In the genomic region with DNA sequence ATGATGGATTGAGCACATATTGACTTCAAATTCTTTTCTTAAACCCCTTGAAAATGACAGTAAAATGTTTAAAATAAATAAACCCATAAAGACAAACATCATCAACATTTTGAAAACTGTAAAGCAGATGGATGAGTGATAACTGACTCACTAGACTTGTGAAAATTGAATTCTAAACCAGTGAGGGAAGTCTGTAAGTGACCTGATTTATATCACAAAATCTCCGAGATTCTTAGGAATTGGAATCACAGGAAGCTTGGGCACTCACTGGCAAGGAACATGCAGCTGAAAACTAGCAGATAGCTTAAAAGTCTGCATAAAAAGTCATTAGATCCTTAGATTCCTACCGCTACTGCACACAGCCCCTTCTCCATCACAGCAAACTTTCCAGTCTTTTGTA, we compare ENCODE assay signal across 19 cellular contexts.
"Had no signal": no experiment of that assay in that cellular context is flagged by ENCODE, and none has a peak within 500 bp of the region (broad histone marks: within the 10 kb centered on the region; RNA-seq: fewer than 3 reads in every experiment).

No MANE protein-coding gene starts in this region.

- H3K4me3 ChIP-seq: breast epithelium, colonic mucosa, dorsolateral prefrontal cortex, heart right ventricle, prostate gland, tibial artery had no signal

- H3K9me3 ChIP-seq: breast epithelium, colonic mucosa, prostate gland, tibial artery had no signal

- H3K4me1 ChIP-seq: breast epithelium, colonic mucosa, prostate gland had no signal

- H3K27me3 ChIP-seq: breast epithelium, colonic mucosa, dorsolateral prefrontal cortex, heart right ventricle, tibial artery had no signal

- H3K36me3 ChIP-seq: breast epithelium, colonic mucosa, heart right ventricle, prostate gland, tibial artery had no signal

- ATAC-seq: effector memory CD8-positive, alpha-beta T cell; esophagus mucosa; heart right ventricle; left cardiac atrium; natural killer cell had no signal

- FAIRE-seq: endothelial cell of umbilical vein, TTC549 had no signal

- DNase-seq: activated naive CD4-positive, alpha-beta T cell treated with Interleukin-2 at 50 U/mL for 16 hours; activated naive CD8-positive, alpha-beta T cell treated with anti-CD3 and anti-CD28 coated beads for 36 hours; activated T-cell treated with anti-CD3 and anti-CD28 coated beads, Interleukin-2, amount 50 U/mL, for 1 hour; colonic mucosa; dorsolateral prefrontal cortex; effector memory CD8-positive, alpha-beta T cell; heart right ventricle; islet precursor cell; left cardiac atrium; midbrain; natural killer cell; stimulated activated CD4-positive, alpha-beta T cell treated with anti-CD3 and anti-CD28 coated beads, Interleukin-12 subunit alpha, Interleukin-12 subunit beta, amount 100 ng/mL, for 4 hours; stimulated activated CD4-positive, alpha-beta T cell treated with anti-CD3 and anti-CD28 coated beads, Interleukin-1b, Interleukin-23, amount 100 ng/mL, for 48 hours; tibial artery had no signal

- H3K27ac ChIP-seq: breast epithelium, colonic mucosa, dorsolateral prefrontal cortex, heart right ventricle, prostate gland, tibial artery had no signal
